In genomic region chr10:49594594-49594993, GRCh38 we compare ENCODE assay signal across 10 cellular contexts. TPM values are rescaled to one million over a fixed set of nuclear protein-coding genes. Genes with fewer than 3 reads are reported as not detected.
DNase-seq lines count a peak whose midpoint lies in the region; ATAC-seq, FAIRE-seq and TF ChIP-seq lines count a peak whose summit lies in the region.
"Had no signal": no experiment of that assay in that cellular context is flagged by ENCODE, and none has a peak within 500 bp of the region (broad histone marks: within the 10 kb centered on the region; RNA-seq: fewer than 3 reads in every experiment).

No MANE protein-coding gene starts in this region.

- DNase-seq in D721Med (ENCODE audit: insufficient read length, low spot score): peak; percentile 68
- DNase-seq in H54 (ENCODE audit: insufficient read length, low spot score): peak; percentile 74
- DNase-seq in NCI-H748 treated with DMSO at 0.1 percent for 48 hours (lab: John Stamatoyannopoulos, UW): peak; percentile 27
- DNase-seq in breast epithelium (ENCODE audit: low spot score in 2 of 2): no peak
- peak; percentile 60 for DNase-seq in kidney glomerular epithelial cell (lab: John Stamatoyannopoulos, UW)
- DNase-seq in upper lobe of right lung: no peak
- DNase-seq: activated B cell treated with CpG ODN at 0.5 μM for 24 hours had no signal

- intact Hi-C loops in breast epithelium (cut with DNase I; ENCODE audit: low total_unique reads): no loop called here
- intact Hi-C loops in upper lobe of right lung (cut with DNase I): no loop called here

- no peak for TF ChIP-seq POLR2A in H54 (IDR thresholded peaks at IDR 0.05; ENCODE audit: low read depth, low read length)
- TF ChIP-seq POLR2A in breast epithelium (IDR thresholded peaks at IDR 0.05): no peak

- no peak for FAIRE-seq in D721Med (lab: Jason Lieb, UNC)
- FAIRE-seq in H54 (lab: Jason Lieb, UNC): peak; percentile 41

- H3K36me3 ChIP-seq in breast epithelium (no peaks in the 10 kb centered on the region), upper lobe of right lung (no peaks in the 10 kb centered on the region)
- H3K36me3 ChIP-seq: ovary had no signal

- H3K4me1 ChIP-seq in breast epithelium (no peaks in the 10 kb centered on the region), upper lobe of right lung (peaks cover 3% of the 10 kb centered on the region)

- TF ChIP-seq CTCF in D721Med (IDR thresholded peaks at IDR 0.05; ENCODE audit: insufficient read depth, missing control alignments) (peak; percentile 90), breast epithelium (IDR thresholded peaks at IDR 0.05) (peak; percentile 39 to 62 (median 45)), upper lobe of right lung (IDR thresholded peaks at IDR 0.05) (peak; percentile 68)

- no peaks in the 10 kb centered on the region for H3K9me3 ChIP-seq in breast epithelium
- no peaks in the 10 kb centered on the region for H3K9me3 ChIP-seq in upper lobe of right lung
- H3K9me3 ChIP-seq: ovary had no signal

- H3K27me3 ChIP-seq in breast epithelium (peaks cover 0 to 12% of the 10 kb centered on the region in 2 donors), upper lobe of right lung (peaks cover 14% of the 10 kb centered on the region)
- H3K27me3 ChIP-seq: ovary had no signal

- H3K4me3 ChIP-seq in breast epithelium (no peak overlapping the region), upper lobe of right lung (no peak overlapping the region)
- H3K4me3 ChIP-seq: ovary had no signal

- ATAC-seq in upper lobe of right lung: peak; percentile 68
- no peak for ATAC-seq in HG03045 (IDR thresholded peaks at IDR 0.05; ENCODE audit: unreplicated experiment)
- no peak for ATAC-seq in HG03457 (IDR thresholded peaks at IDR 0.05; ENCODE audit: unreplicated experiment)

- H3K27ac ChIP-seq in breast epithelium: no peak overlapping the region
- H3K27ac ChIP-seq in upper lobe of right lung: no peak overlapping the region
- H3K27ac ChIP-seq: ovary had no signal

RNA-seq across cellular contexts. Expression of gene SLC18A3, which starts 15.5 kb away (rescaled TPM):
- total RNA-seq in breast epithelium (not detected), upper lobe of right lung (not detected)
- total RNA-seq: activated B cell treated with CpG ODN at 0.5 μM for 24 hours, ovary had no signal

RNA-seq across cellular contexts. Expression of gene CHAT, which starts 19.2 kb away (rescaled TPM):
- total RNA-seq in breast epithelium: not detected
- total RNA-seq in upper lobe of right lung: not detected
- total RNA-seq: activated B cell treated with CpG ODN at 0.5 μM for 24 hours, ovary had no signal

RNA-seq across cellular contexts. Expression of gene ERCC6, which starts 55.7 kb away (rescaled TPM):
- 10 to 100 TPM; 19.5 to 27.8 (median 21.6) TPM for total RNA-seq in breast epithelium
- total RNA-seq in upper lobe of right lung: 33.9 TPM

Comparison
In these comparisons a context has a peak if more than half of its experiments do, and no peak if none do; other contexts are left out.
1. DNase-seq: peak in D721Med (single experiment), H54 (single experiment), NCI-H748 treated with DMSO at 0.1 percent for 48 hours (single experiment) and kidney glomerular epithelial cell (single experiment); none in breast epithelium (0 of 2) and upper lobe of right lung (single experiment).
2. Peak in every context shown above with its lines, with median percentiles within 50 percentile points of each other: CTCF ChIP-seq.